In genomic region chr9:75892168-75892901, GRCh38 we compare ENCODE assay signal across 8 cellular contexts. TPM values are rescaled to one million over a fixed set of nuclear protein-coding genes. Genes with fewer than 3 reads are reported as not detected.
A peak's percentile ranks its signal among the peaks of the same experiment; 100 is the strongest.
DNase-seq lines count a peak whose midpoint lies in the region; ATAC-seq and TF ChIP-seq lines count a peak whose summit lies in the region.
"Had no signal": no experiment of that assay in that cellular context is flagged by ENCODE, and none has a peak within 500 bp of the region (broad histone marks: within the 10 kb centered on the region; RNA-seq: fewer than 3 reads in every experiment).

No MANE protein-coding gene starts in this region.

- H3K36me3 Mint-ChIP-seq in activated T-cell treated with anti-CD3 and anti-CD28 coated beads, Interleukin-2, amount 50 U/mL, for 72 hours (ENCODE audit: insufficient read depth in 2 of 2), result peaks cover 0 to 3% of the 10 kb centered on the region in 2 donors
- H3K36me3 Mint-ChIP-seq in osteocyte (ENCODE audit: unreplicated experiment), result no peaks in the 10 kb centered on the region

- H3K9me3 Mint-ChIP-seq in activated T-cell treated with anti-CD3 and anti-CD28 coated beads, Interleukin-2, amount 50 U/mL, for 72 hours, result no peaks in the 10 kb centered on the region
- H3K9me3 Mint-ChIP-seq in osteocyte (ENCODE audit: unreplicated experiment), result no peaks in the 10 kb centered on the region

- TF ChIP-seq CTCF in cardiac muscle cell (IDR thresholded peaks at IDR 0.05; ENCODE audit: low read depth, low read length) (no peak), osteocyte (IDR thresholded peaks at IDR 0.05) (no peak), A673 (conservative IDR thresholded peaks at IDR 0.05; ENCODE audit: low read depth, low read length) (no peak)

- H3K4me3 Mint-ChIP-seq in activated T-cell treated with anti-CD3 and anti-CD28 coated beads, Interleukin-2, amount 50 U/mL, for 72 hours, result peak overlapping the region; percentile 92 to 99
- peak overlapping the region; percentile 93 for H3K4me3 Mint-ChIP-seq in osteocyte (ENCODE audit: unreplicated experiment)

- H3K27ac ChIP-seq in cardiac muscle cell, result no peak overlapping the region
- no peak overlapping the region for H3K27ac ChIP-seq in A673 (ENCODE audit: low read depth, low read length, poor library complexity, severe bottlenecking)

- H3K4me1 Mint-ChIP-seq in activated T-cell treated with anti-CD3 and anti-CD28 coated beads, Interleukin-2, amount 50 U/mL, for 72 hours (ENCODE audit: low read depth), result peaks cover 48% of the 10 kb centered on the region
- peaks cover 44% of the 10 kb centered on the region for H3K4me1 Mint-ChIP-seq in osteocyte (ENCODE audit: unreplicated experiment)

- H3K27me3 ChIP-seq in cardiac muscle cell (peaks cover 24% of the 10 kb centered on the region), A673 (replicated peaks; ENCODE audit: insufficient read depth, low read depth, low read length, poor library complexity) (peaks cover 90% of the 10 kb centered on the region)

- POLR2A ChIA-PET in A673 (lab: Charles Lee; ENCODE audit: low non-redundant PET), result no interaction called here

- no TSS peak for BruUV-seq in A673 (replicated peaks; lab: Mats Ljungman, UMichigan)

- H3K4me1 ChIP-seq in cardiac muscle cell (ENCODE audit: low read depth) (peaks cover 5% of the 10 kb centered on the region), A673 (ENCODE audit: insufficient read depth, low read length, poor library complexity, severe bottlenecking) (no peaks in the 10 kb centered on the region)

- no peaks in the 10 kb centered on the region for H3K27me3 Mint-ChIP-seq in activated T-cell treated with anti-CD3 and anti-CD28 coated beads, Interleukin-2, amount 50 U/mL, for 72 hours (ENCODE audit: low read depth)
- no peaks in the 10 kb centered on the region for H3K27me3 Mint-ChIP-seq in osteocyte (ENCODE audit: unreplicated experiment)

- CTCF ChIA-PET in A673 (lab: Charles Lee), result no interaction called here

- H3K27ac Mint-ChIP-seq in activated T-cell treated with anti-CD3 and anti-CD28 coated beads, Interleukin-2, amount 50 U/mL, for 72 hours, result no peak overlapping the region
- no peak overlapping the region for H3K27ac Mint-ChIP-seq in osteocyte (ENCODE audit: unreplicated experiment)

- H3K9me3 ChIP-seq in cardiac muscle cell (ENCODE audit: low read depth) (no peaks in the 10 kb centered on the region), A673 (ENCODE audit: low read depth, low read length, poor library complexity, severe bottlenecking) (no peaks in the 10 kb centered on the region)

- H3K4me3 ChIP-seq in cardiac muscle cell (peak overlapping the region; percentile 83), A673 (ENCODE audit: low read depth, low read length, poor library complexity, severe bottlenecking) (no peak overlapping the region)

- intact Hi-C loops in A673 (cut with micrococcal nuclease; ENCODE audit: unreplicated experiment), result loop anchor here (10.0 kb wide), 1 partner anchor 412 kb away; no protein-coding TSS in a partner anchor

- ATAC-seq in activated T-cell treated with anti-CD3 and anti-CD28 coated beads, Interleukin-2, amount 50 U/mL, for 72 hours (replicated peaks in 1 of 2), result no peak
- ATAC-seq in HG02678 (IDR thresholded peaks at IDR 0.05; ENCODE audit: unreplicated experiment), result no peak
- ATAC-seq: Panc1 had no signal

- DNase-seq in HuH-7.5 (ENCODE audit: low spot score) (peak; percentile 37), cardiac muscle cell (ENCODE audit: low read depth in 1 of 2, low spot score in 1 of 2) (peak; percentile 36 to 38), osteocyte (ENCODE audit: extremely low spot score, unreplicated experiment) (no peak), RPMI8226 (no peak), A673 (ENCODE audit: low spot score) (no peak)
- peak; percentile 37 to 43 for DNase-seq in activated T-cell treated with anti-CD3 and anti-CD28 coated beads, Interleukin-2, amount 50 U/mL, for 72 hours

- no peaks in the 10 kb centered on the region for H3K36me3 ChIP-seq in cardiac muscle cell
- no peaks in the 10 kb centered on the region for H3K36me3 ChIP-seq in A673 (ENCODE audit: insufficient read depth, low read length, poor library complexity, severe bottlenecking)

RNA-seq across cellular contexts. Expression of gene PCSK5, which starts 1.9 kb away (rescaled TPM):
- 1 to 10 TPM; 3.7 to 4.7 TPM for total RNA-seq in activated T-cell treated with anti-CD3 and anti-CD28 coated beads, Interleukin-2, amount 50 U/mL, for 72 hours
- total RNA-seq in cardiac muscle cell (4.9 and 9.6 TPM in 2 replicates), osteocyte (16.5 and 18.3 TPM in 2 replicates), A673 (2021) (0.17 and 0.26 TPM in 2 replicates)
- 3.7 and 6.8 TPM in 2 replicates for polyA plus RNA-seq in cardiac muscle cell

Comparison
In these comparisons a context has a peak if more than half of its experiments do, and no peak if none do; other contexts are left out.
1. DNase-seq: peak in HuH-7.5 (single experiment), activated T-cell treated with anti-CD3 and anti-CD28 coated beads, Interleukin-2, amount 50 U/mL, for 72 hours (2 of 2) and cardiac muscle cell (2 of 2); none in osteocyte (single experiment), RPMI8226 (single experiment) and A673 (single experiment).